31 cellular contexts compared by ENCODE assay signal in genomic region chr1:20323613-20323920, GRCh38. TPM values are rescaled to one million over a fixed set of nuclear protein-coding genes. Genes with fewer than 3 reads are reported as not detected.
DNase-seq lines count a peak whose midpoint lies in the region; ATAC-seq, FAIRE-seq and TF ChIP-seq lines count a peak whose summit lies in the region.
"Had no signal": no experiment of that assay in that cellular context is flagged by ENCODE, and none has a peak within 500 bp of the region (broad histone marks: within the 10 kb centered on the region; RNA-seq: fewer than 3 reads in every experiment).

No MANE protein-coding gene starts in this region.

- peak overlapping the region; percentile 85 for H3K27ac Mint-ChIP-seq in CD4-positive, alpha-beta T cell
- peak overlapping the region; percentile 40 for H3K27ac Mint-ChIP-seq in activated T-helper 17 cell treated with anti-CD3 and anti-CD28 coated beads, Interleukin-2, amount 50 U/mL, for 72 hours
- H3K27ac Mint-ChIP-seq: GM23338, progenitor cell of endocrine pancreas had no signal

- no peaks in the 10 kb centered on the region for H3K9me3 Mint-ChIP-seq in CD4-positive, alpha-beta T cell
- no peaks in the 10 kb centered on the region for H3K9me3 Mint-ChIP-seq in activated T-helper 17 cell treated with anti-CD3 and anti-CD28 coated beads, Interleukin-2, amount 50 U/mL, for 72 hours
- H3K9me3 Mint-ChIP-seq: GM23338 had no signal

- no peaks in the 10 kb centered on the region for H3K79me2 ChIP-seq in parathyroid adenoma

- ATAC-seq in CD4-positive, alpha-beta T cell (ENCODE audit: poor library complexity) = no peak
- ATAC-seq in activated T-helper 17 cell treated with anti-CD3 and anti-CD28 coated beads, Interleukin-2, amount 50 U/mL, for 72 hours (replicated peaks) = no peak
- no peak for ATAC-seq in GM18498 (IDR thresholded peaks at IDR 0.05; ENCODE audit: unreplicated experiment)
- ATAC-seq: body of pancreas, GM23338, heart right ventricle, left ventricle myocardium superior, right lobe of liver had no signal

- H3K4me3 Mint-ChIP-seq in CD4-positive, alpha-beta T cell = peak overlapping the region; percentile 75
- peak overlapping the region; percentile 74 for H3K4me3 Mint-ChIP-seq in activated T-helper 17 cell treated with anti-CD3 and anti-CD28 coated beads, Interleukin-2, amount 50 U/mL, for 72 hours
- H3K4me3 Mint-ChIP-seq: GM23338 had no signal

- peak; percentile 58 for FAIRE-seq in GM12891 (lab: Jason Lieb, UNC)
- FAIRE-seq: endometrium, keratinocyte had no signal

- H3K27ac ChIP-seq in CD4-positive, alpha-beta T cell (ENCODE audit: low read depth, low read length) = no peak overlapping the region
- H3K27ac ChIP-seq in parathyroid adenoma = peak overlapping the region; percentile 95
- no peak overlapping the region for H3K27ac ChIP-seq in esophagus squamous epithelium
- H3K27ac ChIP-seq: adrenal gland, BLaER1, body of pancreas, esophagus muscularis mucosa, heart right ventricle, right lobe of liver, SK-N-MC, thyroid gland had no signal

- no peaks in the 10 kb centered on the region for H3K27me3 ChIP-seq in CD4-positive, alpha-beta T cell (ENCODE audit: control insufficient read depth, insufficient read depth, low read length)
- no peaks in the 10 kb centered on the region for H3K27me3 ChIP-seq in parathyroid adenoma (ENCODE audit: control insufficient read depth, insufficient read depth, low read length)
- peaks cover 0 to 60% (median 0%) of the 10 kb centered on the region in 4 donors for H3K27me3 ChIP-seq in esophagus squamous epithelium
- H3K27me3 ChIP-seq: adrenal gland, body of pancreas, right lobe of liver, thyroid gland had no signal

- H3K9ac ChIP-seq in parathyroid adenoma = no peak overlapping the region
- H3K9ac ChIP-seq: BLaER1 had no signal

- H3K27me3 Mint-ChIP-seq in CD4-positive, alpha-beta T cell = peaks cover 11% of the 10 kb centered on the region
- H3K27me3 Mint-ChIP-seq in activated T-helper 17 cell treated with anti-CD3 and anti-CD28 coated beads, Interleukin-2, amount 50 U/mL, for 72 hours = peaks cover 21% of the 10 kb centered on the region

- intact Hi-C loops in CD4-positive, alpha-beta T cell (cut with DNase I, micrococcal nuclease) = no loop called here
- intact Hi-C loops in esophagus squamous epithelium (cut with DNase I) = no loop called here

- H3K36me3 ChIP-seq in parathyroid adenoma (ENCODE audit: control insufficient read depth, insufficient read depth, low read length) (no peaks in the 10 kb centered on the region), esophagus squamous epithelium (no peaks in the 10 kb centered on the region)
- H3K36me3 ChIP-seq: adrenal gland, BLaER1, esophagus muscularis mucosa, heart right ventricle, right lobe of liver, thyroid gland had no signal

- peak overlapping the region; percentile 50 for H2AFZ ChIP-seq in parathyroid adenoma
- H2AFZ ChIP-seq: GM23338 had no signal

- H3K4me2 ChIP-seq in parathyroid adenoma (ENCODE audit: low read length) = peak overlapping the region; percentile 61
- H3K4me2 ChIP-seq: BLaER1, GM23338 had no signal

- H3K4me3 ChIP-seq in parathyroid adenoma (ENCODE audit: low read depth, low read length) (peak overlapping the region; percentile 29), esophagus squamous epithelium (no peak overlapping the region)
- H3K4me3 ChIP-seq: adrenal gland, BLaER1, body of pancreas, esophagus muscularis mucosa, GM23338, heart right ventricle, right lobe of liver, SK-N-MC, thyroid gland had no signal

- H3K4me1 Mint-ChIP-seq in CD4-positive, alpha-beta T cell (ENCODE audit: low read depth) = peaks cover 29% of the 10 kb centered on the region
- H3K4me1 Mint-ChIP-seq in activated T-helper 17 cell treated with anti-CD3 and anti-CD28 coated beads, Interleukin-2, amount 50 U/mL, for 72 hours = peaks cover 20% of the 10 kb centered on the region

- H3K4me1 ChIP-seq in parathyroid adenoma (peaks cover 68% of the 10 kb centered on the region), esophagus squamous epithelium (peaks cover 0 to 16% (median 0%) of the 10 kb centered on the region in 3 donors)
- H3K4me1 ChIP-seq: right lobe of liver had no signal

- POLR2A ChIA-PET in CD4-positive, alpha-beta T cell (lab: Charles Lee) = interaction anchor here (1.4 kb wide), 1 partner anchor 310 kb away, joined by 5 read pairs; the partner anchor contains the start of gene PINK1

- no peak for DNase-seq in CD4-positive, alpha-beta T cell
- DNase-seq in GM12891 (ENCODE audit: insufficient read length, low spot score) (no peak), esophagus squamous epithelium (lab: John Stamatoyannopoulos, UW) (no peak), NOMO-1 treated with dmso at 0.1 percent for 144 hours (lab: John Stamatoyannopoulos, UW; ENCODE audit: unreplicated experiment) (no peak)
- DNase-seq: adrenal gland, body of pancreas, Calu3, cerebellar nuclear complex, dermis blood vessel endothelial cell, DMS79, foreskin melanocyte, GDM1, heart right ventricle, left ventricle myocardium superior, NCI-H1694, right lobe of liver, thyroid gland had no signal

- 89 to 90% methylated on average over 3 of the region's 3 CpGs for WGBS in esophagus squamous epithelium, 2 donors

- H3K36me3 Mint-ChIP-seq in CD4-positive, alpha-beta T cell (ENCODE audit: low read depth) = no peaks in the 10 kb centered on the region
- H3K36me3 Mint-ChIP-seq in activated T-helper 17 cell treated with anti-CD3 and anti-CD28 coated beads, Interleukin-2, amount 50 U/mL, for 72 hours (ENCODE audit: low read depth) = no peaks in the 10 kb centered on the region

- no peaks in the 10 kb centered on the region for H3K9me3 ChIP-seq in CD4-positive, alpha-beta T cell (ENCODE audit: control insufficient read depth, low read length)
- H3K9me3 ChIP-seq in parathyroid adenoma (ENCODE audit: control insufficient read depth, low read length) = no peaks in the 10 kb centered on the region
- no peaks in the 10 kb centered on the region for H3K9me3 ChIP-seq in esophagus squamous epithelium
- H3K9me3 ChIP-seq: adrenal gland, BLaER1, body of pancreas, esophagus muscularis mucosa, heart right ventricle, right lobe of liver, thyroid gland had no signal

- no peak for TF ChIP-seq CTCF in CD4-positive, alpha-beta T cell (IDR thresholded peaks at IDR 0.05)
- no peak for TF ChIP-seq CTCF in parathyroid adenoma (IDR thresholded peaks at IDR 0.05)
- no peak for TF ChIP-seq CTCF in esophagus squamous epithelium (IDR thresholded peaks at IDR 0.05)

- CTCF ChIA-PET in CD4-positive, alpha-beta T cell (lab: Charles Lee) = no interaction called here

- TF ChIP-seq POLR2A in GM12891 (IDR thresholded peaks at IDR 0.05; ENCODE audit: low read depth, low read length) = no peak
- no peak for TF ChIP-seq POLR2A in esophagus squamous epithelium (IDR thresholded peaks at IDR 0.05)

TF ChIP-seq in GM12891, 5 proteins besides CTCF, POLR2A, EP300 and RAD21:
- TF ChIP-seq POLR2AphosphoS5 (IDR thresholded peaks at IDR 0.05; ENCODE audit: low read depth, low read length) = no peak
- TF ChIP-seq TAF1 (IDR thresholded peaks at IDR 0.05; ENCODE audit: low read depth, low read length) = no peak
- TF ChIP-seq POU2F2 (IDR thresholded peaks at IDR 0.05; ENCODE audit: low read depth, low read length) = no peak
- no peak for TF ChIP-seq PAX5 (IDR thresholded peaks at IDR 0.05; ENCODE audit: insufficient read depth, low read length, severe bottlenecking)
- no peak for TF ChIP-seq SPI1 (IDR thresholded peaks at IDR 0.05; ENCODE audit: low read depth, low read length)

RNA-seq across cellular contexts. Expression of gene VWA5B1, which starts 32.9 kb away (rescaled TPM):
- total RNA-seq in CD4-positive, alpha-beta T cell = under 1 TPM; 0.08 TPM
- 0.03 TPM for polyA plus RNA-seq in GM12891 (2012; ENCODE audit: low read depth, missing spikeins)
- total RNA-seq in activated T-helper 17 cell treated with anti-CD3 and anti-CD28 coated beads, Interleukin-2, amount 50 U/mL, for 72 hours = under 1 TPM in 1 of 2 donors, not detected in 1; 0.05 TPM
- total RNA-seq in esophagus squamous epithelium = not detected
- total RNA-seq: activated CD8-positive, alpha-beta memory T cell treated with anti-CD3 and anti-CD28 coated beads for 36 hours; body of pancreas; Calu3; dermis blood vessel endothelial cell; left ventricle myocardium superior; myocyte; NCI-H460; right lobe of liver; T-helper 2 cell treated with Interferon-gamma antibody and Interleukin-4, amounts not matched to agents 100 ng/mL and 5 ng/mL, for 36 hours had no signal
- polyA plus RNA-seq: keratinocyte had no signal
